In the genomic region with DNA sequence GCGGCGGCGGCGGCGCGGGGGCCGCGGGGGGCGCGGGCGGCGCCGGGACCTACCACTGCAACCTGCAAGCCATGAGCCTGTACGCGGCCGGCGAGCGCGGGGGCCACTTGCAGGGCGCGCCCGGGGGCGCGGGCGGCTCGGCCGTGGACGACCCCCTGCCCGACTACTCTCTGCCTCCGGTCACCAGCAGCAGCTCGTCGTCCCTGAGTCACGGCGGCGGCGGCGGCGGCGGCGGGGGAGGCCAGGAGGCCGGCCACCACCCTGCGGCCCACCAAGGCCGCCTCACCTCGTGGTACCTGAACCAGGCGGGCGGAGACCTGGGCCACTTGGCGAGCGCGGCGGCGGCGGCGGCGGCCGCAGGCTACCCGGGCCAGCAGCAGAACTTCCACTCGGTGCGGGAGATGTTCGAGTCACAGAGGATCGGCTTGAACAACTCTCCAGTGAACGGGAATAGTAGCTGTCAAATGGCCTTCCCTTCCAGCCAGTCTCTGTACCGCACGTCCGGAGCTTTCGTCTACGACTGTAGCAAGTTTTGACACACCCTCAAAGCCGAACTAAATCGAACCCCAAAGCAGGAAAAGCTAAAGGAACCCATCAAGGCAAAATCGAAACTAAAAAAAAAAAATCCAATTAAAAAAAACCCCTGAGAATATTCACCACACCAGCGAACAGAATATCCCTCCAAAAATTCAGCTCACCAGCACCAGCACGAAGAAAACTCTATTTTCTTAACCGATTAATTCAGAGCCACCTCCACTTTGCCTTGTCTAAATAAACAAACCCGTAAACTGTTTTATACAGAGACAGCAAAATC, we compare ENCODE assay signal across 8 cellular contexts. TPM values are rescaled to one million over a fixed set of nuclear protein-coding genes. Genes with fewer than 3 reads are reported as not detected.
A peak's percentile ranks its signal among the peaks of the same experiment; 100 is the strongest.
DNase-seq lines count a peak whose midpoint lies in the region; ATAC-seq, FAIRE-seq and TF ChIP-seq lines count a peak whose summit lies in the region.

No MANE protein-coding gene starts in this region.

- DNase-seq in BJ (ENCODE audit: low read depth) = no peak
- no peak for DNase-seq in HL-60 (ENCODE audit: low read depth in 1 of 2, low spot score in 1 of 2)
- no peak for DNase-seq in activated naive CD8-positive, alpha-beta T cell treated with anti-CD3 and anti-CD28 coated beads for 36 hours
- peak; percentile 74 for DNase-seq in kidney
- DNase-seq in thoracic aorta (ENCODE audit: low spot score) = no peak
- no peak for DNase-seq in sciatic nerve (ENCODE audit: low spot score)
- DNase-seq in SHP77 (lab: John Stamatoyannopoulos, UW) = no peak
- DNase-seq in germinal center (ENCODE audit: low spot score) = no peak

- peak overlapping the region; percentile 60 to 76 for H3K9ac ChIP-seq in kidney (ENCODE audit: low read length in 2 of 2)

- peaks cover 3% of the 10 kb centered on the region for H3K36me3 ChIP-seq in BJ (ENCODE audit: control insufficient read depth, insufficient read depth, low read length)
- H3K36me3 ChIP-seq in kidney (ENCODE audit: control insufficient read depth in 1 of 2, insufficient read depth in 2 of 2, low read length in 2 of 2) = no peaks in the 10 kb centered on the region
- peaks cover 29% of the 10 kb centered on the region for H3K36me3 ChIP-seq in thoracic aorta

- peaks cover 27% of the 10 kb centered on the region for H3K4me1 Mint-ChIP-seq in activated naive CD8-positive, alpha-beta T cell treated with anti-CD3 and anti-CD28 coated beads for 36 hours

- CTCF ChIA-PET in BJ (lab: Yijun Ruan, JAX) = interaction anchor here (0.5 to 2.7 kb wide), 15 partner anchors 13 to 836 kb away, joined by 3 to 12 read pairs (median 5); no protein-coding TSS in a partner anchor

- ATAC-seq in thoracic aorta (ENCODE audit: insufficient number of reproducible peaks, low FRiP score, low read depth) = no peak
- ATAC-seq in sciatic nerve = no peak

- H3K9me3 Mint-ChIP-seq in activated naive CD8-positive, alpha-beta T cell treated with anti-CD3 and anti-CD28 coated beads for 36 hours = no peaks in the 10 kb centered on the region

- peaks cover 66% of the 10 kb centered on the region for H3K27me3 Mint-ChIP-seq in activated naive CD8-positive, alpha-beta T cell treated with anti-CD3 and anti-CD28 coated beads for 36 hours

- TF ChIP-seq CTCF in BJ (IDR thresholded peaks at IDR 0.05; ENCODE audit: insufficient read depth, low read depth, low read length) (no peak), HL-60 (IDR thresholded peaks at IDR 0.05; ENCODE audit: insufficient read depth, low read length) (no peak), kidney (IDR thresholded peaks at IDR 0.05; ENCODE audit: borderline replicate concordance, extremely low read depth, insufficient read depth) (no peak), thoracic aorta (IDR thresholded peaks at IDR 0.05) (no peak)

- no peak for FAIRE-seq in kidney (lab: Jason Lieb, UNC)

- POLR2A ChIA-PET in BJ (lab: Charles Lee) = interaction anchor here (0.6 kb wide), 2 partner anchors 74 to 375 kb away, joined by 3 read pairs; no protein-coding TSS in a partner anchor

- H3K27me3 ChIP-seq in BJ (ENCODE audit: control insufficient read depth, insufficient read depth, low read length) = peaks cover 17% of the 10 kb centered on the region
- peaks cover 68% of the 10 kb centered on the region for H3K27me3 ChIP-seq in HL-60 (ENCODE audit: insufficient read depth, poor library complexity, severe bottlenecking)
- H3K27me3 ChIP-seq in thoracic aorta (replicated peaks; ENCODE audit: insufficient read depth) = no peaks in the 10 kb centered on the region

- peak overlapping the region; percentile 65 for H3K4me3 Mint-ChIP-seq in activated naive CD8-positive, alpha-beta T cell treated with anti-CD3 and anti-CD28 coated beads for 36 hours

- H3K27ac Mint-ChIP-seq in activated naive CD8-positive, alpha-beta T cell treated with anti-CD3 and anti-CD28 coated beads for 36 hours = no peak overlapping the region

- H3K27ac ChIP-seq in HL-60 (replicated peaks) = no peak overlapping the region
- H3K27ac ChIP-seq in kidney (ENCODE audit: low read depth in 2 of 2, low read length in 2 of 2) = peak overlapping the region; percentile 47 to 71
- peak overlapping the region; percentile 97 to 98 for H3K27ac ChIP-seq in thoracic aorta

- no peaks in the 10 kb centered on the region for H3K9me3 ChIP-seq in kidney (ENCODE audit: control insufficient read depth in 1 of 2, low read length in 2 of 2)
- no peaks in the 10 kb centered on the region for H3K9me3 ChIP-seq in thoracic aorta

- no peaks in the 10 kb centered on the region for H3K36me3 Mint-ChIP-seq in activated naive CD8-positive, alpha-beta T cell treated with anti-CD3 and anti-CD28 coated beads for 36 hours

- intact Hi-C loops in kidney (cut with DNase I) (no loop called here), sciatic nerve (cut with DNase I) (loop anchor here (2.0 to 5.0 kb wide), 2 partner anchors 13 to 491 kb away; no protein-coding TSS in a partner anchor)

- H3K4me1 ChIP-seq in kidney (ENCODE audit: control insufficient read depth in 1 of 2, insufficient read depth in 1 of 2, low read depth in 1 of 2, low read length in 2 of 2) (peaks cover 0 to 18% of the 10 kb centered on the region in 2 donors), thoracic aorta (ENCODE audit: control insufficient read depth in 1 of 2, low read depth in 2 of 2) (peaks cover 0 to 13% of the 10 kb centered on the region in 2 donors)

- H3K4me3 ChIP-seq in BJ (ENCODE audit: low read depth, low read length) = peak overlapping the region; percentile 87
- H3K4me3 ChIP-seq in HL-60 (replicated peaks; ENCODE audit: insufficient read depth, low read length) = peak overlapping the region; percentile 31
- peak overlapping the region; percentile 61 to 73 for H3K4me3 ChIP-seq in kidney (ENCODE audit: low read length in 2 of 2)
- H3K4me3 ChIP-seq in thoracic aorta = peak overlapping the region; percentile 81

RNA-seq across cellular contexts. Expression of gene FOXC1, which starts 2.1 kb away (rescaled TPM):
- polyA plus RNA-seq in BJ (2011; rRNA removed) (7.6 and 7.8 TPM in 2 replicates), kidney (ENCODE audit: insufficient read depth, low read depth, low replicate concordance) (18.0 TPM)
- 6.4 and 7.7 TPM in 2 replicates for polyA minus RNA-seq in BJ (2011; rRNA and poly(A)+ RNA removed)
- not detected for total RNA-seq in activated naive CD8-positive, alpha-beta T cell treated with anti-CD3 and anti-CD28 coated beads for 36 hours
- total RNA-seq in kidney (58.5 TPM), thoracic aorta (100 to 1,000 TPM; 103 to 109 TPM), sciatic nerve (61.8 TPM)

Comparison
In these comparisons a context has a peak if more than half of its experiments do, and no peak if none do; other contexts are left out.
1. H3K4me3 ChIP-seq: peak in every context shown above with its lines; median percentile 87 in BJ; 81 in thoracic aorta; 67 in kidney; 31 in HL-60.
2. RNA of gene FOXC1, which starts 2.1 kb away (total RNA-seq): 103 to 109 TPM in thoracic aorta, 61.8 TPM in sciatic nerve (single experiment) and 58.5 TPM in kidney (single experiment); not detected in activated naive CD8-positive, alpha-beta T cell treated with anti-CD3 and anti-CD28 coated beads for 36 hours; every median in the first group is over 10 times any median in the second.